In genomic region chr20:8019178-8019997, GRCh38 we compare ENCODE assay signal across 8 cellular contexts. TPM values are rescaled to one million over a fixed set of nuclear protein-coding genes. Genes with fewer than 3 reads are reported as not detected.
DNase-seq lines count a peak whose midpoint lies in the region; ATAC-seq, FAIRE-seq and TF ChIP-seq lines count a peak whose summit lies in the region.

Gene TMX4, minus strand, starts transcription at chr20:8019761. Its CDS starts 148 bp downstream, at chr20:8019613.

- intact Hi-C loops in left ventricle myocardium inferior (cut with micrococcal nuclease) (no loop called here), psoas muscle (cut with DNase I) (no loop called here)

- H3K27ac Mint-ChIP-seq in T-helper 1 cell treated with Interleukin-12 subunit alpha and Interleukin-12 subunit beta and Interleukin-4 antibody, amounts not matched to agents 30 μg/mL and 1 μg/mL, for 36 hours, result peak within 1 kb of the TSS; percentile 67

- in situ Hi-C loops in GM13976 (cut with MboI; ENCODE audit: low sequenced_read_pairs, unreplicated experiment), result no loop called here

- DNase-seq in GM13976 (ENCODE audit: low spot score) (peak; percentile 93), NCI-H1436 treated with DMSO at 0.1 percent for 48 hours (lab: John Stamatoyannopoulos, UW) (peak; percentile 73), amygdala (lab: John Stamatoyannopoulos, UW) (peak; percentile 47 to 93 (median 85)), left ventricle myocardium inferior (peak; percentile 99), psoas muscle (peak; percentile 99), urothelium cell line (ENCODE audit: low spot score) (peak; percentile 97)

- TF ChIP-seq CTCF in GM13976 (IDR thresholded peaks at IDR 0.05; ENCODE audit: borderline replicate concordance, control extremely low read depth, extremely low read depth, insufficient read depth, missing control alignments), result no peak
- TF ChIP-seq CTCF in left ventricle myocardium inferior (IDR thresholded peaks at IDR 0.05; ENCODE audit: borderline replicate concordance), result peak; percentile 72
- TF ChIP-seq CTCF in psoas muscle (IDR thresholded peaks at IDR 0.05), result peak; percentile 62

- H3K27me3 ChIP-seq in left ventricle myocardium inferior (ENCODE audit: low read depth) (no peaks in the 10 kb centered on the region), psoas muscle (ENCODE audit: insufficient read depth in 3 of 3, low read length in 2 of 3) (no peaks in the 10 kb centered on the region)

- peak within 1 kb of the TSS; percentile 90 for H3K4me3 Mint-ChIP-seq in T-helper 1 cell treated with Interleukin-12 subunit alpha and Interleukin-12 subunit beta and Interleukin-4 antibody, amounts not matched to agents 30 μg/mL and 1 μg/mL, for 36 hours

- peaks cover 3% of the 10 kb centered on the region for H3K36me3 Mint-ChIP-seq in T-helper 1 cell treated with Interleukin-12 subunit alpha and Interleukin-12 subunit beta and Interleukin-4 antibody, amounts not matched to agents 30 μg/mL and 1 μg/mL, for 36 hours (ENCODE audit: low read depth)

- no peaks in the 10 kb centered on the region for H3K9me3 Mint-ChIP-seq in T-helper 1 cell treated with Interleukin-12 subunit alpha and Interleukin-12 subunit beta and Interleukin-4 antibody, amounts not matched to agents 30 μg/mL and 1 μg/mL, for 36 hours

- H3K4me1 ChIP-seq in left ventricle myocardium inferior (peaks cover 63% of the 10 kb centered on the region), psoas muscle (peaks cover 13% of the 10 kb centered on the region)

- ATAC-seq in HG02852 (IDR thresholded peaks at IDR 0.05; ENCODE audit: unreplicated experiment) (peak; percentile 90), psoas muscle (peak; percentile 96 to 97 (median 96))

- H3K36me3 ChIP-seq in left ventricle myocardium inferior, result no peaks in the 10 kb centered on the region
- H3K36me3 ChIP-seq in psoas muscle (ENCODE audit: insufficient read depth in 1 of 2, low read depth in 1 of 2), result no peaks in the 10 kb centered on the region

- H3K27ac ChIP-seq in left ventricle myocardium inferior (replicated peaks) (peak within 1 kb of the TSS; percentile 100), psoas muscle (peak within 1 kb of the TSS; percentile 97)

- H3K9me3 ChIP-seq in left ventricle myocardium inferior (replicated peaks) (no peaks in the 10 kb centered on the region), psoas muscle (no peaks in the 10 kb centered on the region)

- H3K27me3 Mint-ChIP-seq in T-helper 1 cell treated with Interleukin-12 subunit alpha and Interleukin-12 subunit beta and Interleukin-4 antibody, amounts not matched to agents 30 μg/mL and 1 μg/mL, for 36 hours (ENCODE audit: low read depth), result peaks cover 6% of the 10 kb centered on the region

- H3K4me1 Mint-ChIP-seq in T-helper 1 cell treated with Interleukin-12 subunit alpha and Interleukin-12 subunit beta and Interleukin-4 antibody, amounts not matched to agents 30 μg/mL and 1 μg/mL, for 36 hours (ENCODE audit: low read depth), result peaks cover 15% of the 10 kb centered on the region

- 0 to 1% (median 0%) methylated on average over 65 to 96 of the region's 96 CpGs for WGBS in psoas muscle, 3 donors

- peak; percentile 97 for FAIRE-seq in urothelium cell line (lab: Jason Lieb, UNC)

- H3K4me3 ChIP-seq in left ventricle myocardium inferior (peak within 1 kb of the TSS; percentile 97), psoas muscle (peak within 1 kb of the TSS; percentile 95)

RNA-seq across cellular contexts. Expression of gene TMX4, which starts in this region (rescaled TPM):
- total RNA-seq in left ventricle myocardium inferior (121 TPM), psoas muscle (10 to 100 TPM; 42.7 to 66.7 (median 47.3) TPM)
- 10 to 100 TPM in 2 of 3 donors, 1 to 10 TPM in 1; 9.3 to 38.8 (median 16.8) TPM for polyA plus RNA-seq in psoas muscle

Comparison
In these comparisons a context has a peak if more than half of its experiments do, and no peak if none do; other contexts are left out.
1. Peak in every context shown above with its lines: DNase-seq, ATAC-seq, H3K4me3 ChIP-seq and H3K27ac ChIP-seq.